Comparison of ENCODE assay signal across 16 cellular contexts in genomic region chr7:13860734-13861133, GRCh38.
DNase-seq lines count a peak whose midpoint lies in the region; ATAC-seq, FAIRE-seq and TF ChIP-seq lines count a peak whose summit lies in the region.
"Had no signal": no experiment of that assay in that cellular context is flagged by ENCODE, and none has a peak within 500 bp of the region (broad histone marks: within the 10 kb centered on the region; RNA-seq: fewer than 3 reads in every experiment).

No MANE protein-coding gene starts in this region.

- H3K4me1 ChIP-seq in ACC112 (ENCODE audit: control insufficient read depth, insufficient read depth, low read length, unreplicated experiment), result no peaks in the 10 kb centered on the region
- no peaks in the 10 kb centered on the region for H3K4me1 ChIP-seq in IMR-90 (ENCODE audit: control insufficient read depth, insufficient read depth, low read length)
- peaks cover 0 to 8% (median 0%) of the 10 kb centered on the region in 9 donors for H3K4me1 ChIP-seq in heart right ventricle
- H3K4me1 ChIP-seq: SJCRH30 had no signal

- no peak overlapping the region for H2BK5ac ChIP-seq in IMR-90 (ENCODE audit: low read depth, low read length, poor library complexity, severe bottlenecking)

- intact Hi-C loops in IMR-90 (cut with micrococcal nuclease) (no loop called here), heart right ventricle (cut with DNase I) (no loop called here)

- TF ChIP-seq RAD21 in IMR-90 (IDR thresholded peaks at IDR 0.05; ENCODE audit: low read length), result no peak

- CTCF ChIA-PET in IMR-90 (lab: Yijun Ruan, JAX), result interaction anchor here (1.6 kb wide), 1 partner anchor 8 kb away, joined by 4 read pairs; no protein-coding TSS in a partner anchor

- no peak overlapping the region for H3K23ac ChIP-seq in IMR-90 (ENCODE audit: low read depth, low read length)

- in situ Hi-C loops in IMR-90 (cut with MboI; ENCODE audit: low sequenced_read_pairs), result no loop called here

- no peaks in the 10 kb centered on the region for H3K27me3 ChIP-seq in ACC112 (ENCODE audit: insufficient read depth, low read length)
- no peaks in the 10 kb centered on the region for H3K27me3 ChIP-seq in IMR-90 (ENCODE audit: control insufficient read depth, insufficient read depth, low read length)
- no peaks in the 10 kb centered on the region for H3K27me3 ChIP-seq in bronchial epithelial cell (ENCODE audit: control insufficient read depth, insufficient read depth, low read length)
- no peaks in the 10 kb centered on the region for H3K27me3 ChIP-seq in heart right ventricle
- H3K27me3 ChIP-seq: SJCRH30 had no signal

- dilution Hi-C loops in IMR-90 (cut with HindIII; ENCODE audit: low sequenced_read_pairs, unreplicated experiment), result no loop called here

- no peak overlapping the region for H3K9ac ChIP-seq in IMR-90 (ENCODE audit: low read depth, low read length)

- no peak overlapping the region for H2AK5ac ChIP-seq in IMR-90 (ENCODE audit: low read depth, low read length)

- H3K4me2 ChIP-seq in IMR-90 (ENCODE audit: low read depth, low read length), result no peak overlapping the region

- POLR2A ChIA-PET in IMR-90 (lab: Charles Lee; ENCODE audit: unreplicated experiment), result interaction anchor here (0.6 kb wide), 1 partner anchor 75 kb away, joined by 3 read pairs; no protein-coding TSS in a partner anchor

- H2BK15ac ChIP-seq in IMR-90 (ENCODE audit: low read depth, low read length), result 0 out of 3 replicates have a peak overlapping the region, but pooled peaks have one; percentile 21

- H3K4me3 ChIP-seq in ACC112 (ENCODE audit: low read depth, low read length), result no peak overlapping the region
- no peak overlapping the region for H3K4me3 ChIP-seq in IMR-90 (ENCODE audit: insufficient read depth, low read depth, low read length)
- no peak overlapping the region for H3K4me3 ChIP-seq in bronchial epithelial cell (ENCODE audit: low read depth, low read length)
- H3K4me3 ChIP-seq in heart right ventricle, result no peak overlapping the region
- H3K4me3 ChIP-seq: SJCRH30 had no signal

- H2BK120ac ChIP-seq in IMR-90 (ENCODE audit: low read depth, low read length), result no peak overlapping the region

- 0 out of 2 replicates have a peak overlapping the region, but pooled peaks have one; percentile 45 for H3K18ac ChIP-seq in IMR-90 (ENCODE audit: low read depth, low read length)

- H3K9me3 ChIP-seq in IMR-90 (ENCODE audit: control insufficient read depth, insufficient read depth, low read length), result no peaks in the 10 kb centered on the region
- no peaks in the 10 kb centered on the region for H3K9me3 ChIP-seq in heart right ventricle
- H3K9me3 ChIP-seq: SJCRH30 had no signal

- H4K20me1 ChIP-seq in IMR-90 (ENCODE audit: insufficient read depth, low read length), result no peaks in the 10 kb centered on the region

- no peaks in the 10 kb centered on the region for H3K9me1 ChIP-seq in IMR-90 (ENCODE audit: insufficient read depth, low read length)

- no TSS peak for BruUV-seq in IMR-90 (replicated peaks; lab: Mats Ljungman, UMichigan)

- ATAC-seq in IMR-90 (ENCODE audit: low read depth) (no peak), heart right ventricle (no peak)

- H3K27ac ChIP-seq in ACC112 (ENCODE audit: low read depth, low read length) (no peak overlapping the region), IMR-90 (ENCODE audit: insufficient read depth, low read length) (no peak overlapping the region), heart right ventricle (no peak overlapping the region)
- H3K27ac ChIP-seq: SJCRH30 had no signal

- no peak overlapping the region for H3K56ac ChIP-seq in IMR-90 (ENCODE audit: extremely low read depth, insufficient read depth, low read length)

- no peak for TF ChIP-seq POLR2A in IMR-90 (IDR thresholded peaks at IDR 0.05; ENCODE audit: low read depth, low read length)

- H2AFZ ChIP-seq in ACC112 (ENCODE audit: low read length, unreplicated experiment) (peak overlapping the region; percentile 3), IMR-90 (replicated peaks; ENCODE audit: low read length, poor library complexity) (no peak overlapping the region)

- H3K79me1 ChIP-seq in IMR-90 (ENCODE audit: low read depth in 1 of 2, low read length in 2 of 2), result no peaks in the 10 kb centered on the region

- no peak overlapping the region for H4K5ac ChIP-seq in IMR-90 (ENCODE audit: low read depth, low read length)

- no peak overlapping the region for H4K91ac ChIP-seq in IMR-90 (ENCODE audit: insufficient read depth, low read depth, low read length)

- no peak for TF ChIP-seq CTCF in IMR-90 (conservative IDR thresholded peaks at IDR 0.05; ENCODE audit: low read depth, low read length)
- no peak for TF ChIP-seq CTCF in bronchial epithelial cell (IDR thresholded peaks at IDR 0.05; ENCODE audit: insufficient read depth, low read length, severe bottlenecking)
- TF ChIP-seq CTCF in GM10266 (IDR thresholded peaks at IDR 0.05; ENCODE audit: control insufficient read depth, insufficient read depth, low read depth, missing control alignments), result no peak
- no peak for TF ChIP-seq CTCF in heart right ventricle (IDR thresholded peaks at IDR 0.05)

- no CpG with 5 or more reads among the region's 2 CpGs for WGBS in IMR-90 (ENCODE audit: extremely low coverage in 2 of 2, insufficient read length in 1 of 2), 2 experiments
- WGBS in heart right ventricle, 2 donors, result 89 to 95% methylated on average over 2 of the region's 2 CpGs

- peak; percentile 12 for DNase-seq in IMR-90
- DNase-seq in bronchial epithelial cell (ENCODE audit: low read depth), result peak; percentile 47
- DNase-seq in kidney tubule cell (ENCODE audit: low spot score), result peak; percentile 24
- DNase-seq in GM10266 (ENCODE audit: extremely low spot score), result no peak
- no peak for DNase-seq in SHP77 (lab: John Stamatoyannopoulos, UW)
- DNase-seq in NCI-H1417 treated with DMSO at 0.1 percent for 48 hours (lab: John Stamatoyannopoulos, UW), result no peak
- DNase-seq in heart right ventricle, result no peak
- DNase-seq: C1 segment of cervical spinal cord, GF-D8, NCI-H187 treated with DMSO at 0.1 percent for 48 hours, NCI-H446, NCI-H69, RPMI8226, SJCRH30 had no signal

- H3K79me2 ChIP-seq in ACC112 (ENCODE audit: control insufficient read depth, insufficient read depth, low read length, unreplicated experiment), result no peaks in the 10 kb centered on the region

- no peak overlapping the region for H2AK9ac ChIP-seq in IMR-90 (replicated peaks; ENCODE audit: low read depth, low read length, poor library complexity)

- H3K4ac ChIP-seq in IMR-90 (ENCODE audit: low read depth, low read length), result no peak overlapping the region

- FAIRE-seq in bronchial epithelial cell (lab: Jason Lieb, UNC), result no peak
- FAIRE-seq: GM12892 had no signal

- H3K14ac ChIP-seq in IMR-90 (replicated peaks; ENCODE audit: low read depth, low read length), result no peak overlapping the region

- H4K8ac ChIP-seq in IMR-90 (ENCODE audit: low read depth in 2 of 2, low read length in 2 of 2), result no peak overlapping the region

- no peaks in the 10 kb centered on the region for H3K36me3 ChIP-seq in ACC112 (ENCODE audit: insufficient read depth, low read length)
- H3K36me3 ChIP-seq in IMR-90 (ENCODE audit: control insufficient read depth, insufficient read depth, low read length), result no peaks in the 10 kb centered on the region
- no peaks in the 10 kb centered on the region for H3K36me3 ChIP-seq in bronchial epithelial cell (ENCODE audit: control insufficient read depth, insufficient read depth, low read length)
- H3K36me3 ChIP-seq in heart right ventricle, result no peaks in the 10 kb centered on the region
- H3K36me3 ChIP-seq: SJCRH30 had no signal

- no peak overlapping the region for H2BK20ac ChIP-seq in IMR-90 (ENCODE audit: low read depth, low read length)

TF ChIP-seq in IMR-90, 13 proteins besides CTCF, POLR2A, EP300 and RAD21:
- TF ChIP-seq ELK1 (IDR thresholded peaks at IDR 0.05; ENCODE audit: borderline replicate concordance, low read depth, low read length) (no peak), SMC3 (IDR thresholded peaks at IDR 0.05; ENCODE audit: low read depth, low read length) (no peak), MXI1 (IDR thresholded peaks at IDR 0.05; ENCODE audit: borderline replicate concordance, low read depth, low read length) (no peak), NFE2L2 (IDR thresholded peaks at IDR 0.05; ENCODE audit: low read depth, low read length) (no peak), USF2 (IDR thresholded peaks at IDR 0.05; ENCODE audit: low read depth, low read length) (no peak), RFX5 (IDR thresholded peaks at IDR 0.05; ENCODE audit: low read depth, low read length) (no peak)

Comparison
In these comparisons a context has a peak if more than half of its experiments do, and no peak if none do; other contexts are left out.
1. DNase-seq: peak in IMR-90 (single experiment), bronchial epithelial cell (single experiment) and kidney tubule cell (single experiment); none in GM10266 (single experiment), SHP77 (0 of 2), NCI-H1417 treated with DMSO at 0.1 percent for 48 hours (single experiment) and heart right ventricle (0 of 2).